In genomic region chr22:21711851-21712250, GRCh38 we compare ENCODE assay signal across 2 cellular contexts.
TF ChIP-seq lines count a peak whose summit lies in the region.

No MANE protein-coding gene starts in this region.

TF ChIP-seq in IMR-90, 13 proteins besides CTCF, POLR2A, EP300 and RAD21:
- TF ChIP-seq USF2 (IDR thresholded peaks at IDR 0.05; ENCODE audit: low read depth, low read length) (no peak), MAZ (IDR thresholded peaks at IDR 0.05; ENCODE audit: borderline replicate concordance, low read depth, low read length) (no peak), CHD1 (IDR thresholded peaks at IDR 0.05; ENCODE audit: low read depth, low read length) (no peak), SMC3 (IDR thresholded peaks at IDR 0.05; ENCODE audit: low read depth, low read length) (no peak), MAFK (IDR thresholded peaks at IDR 0.05; ENCODE audit: low read depth, low read length) (no peak), BHLHE40 (IDR thresholded peaks at IDR 0.05; ENCODE audit: low read depth, low read length) (no peak), RFX5 (IDR thresholded peaks at IDR 0.05; ENCODE audit: low read depth, low read length) (no peak), FOS (IDR thresholded peaks at IDR 0.05; ENCODE audit: low read depth, low read length) (no peak), RCOR1 (IDR thresholded peaks at IDR 0.05; ENCODE audit: insufficient replicate concordance, low read length) (no peak), MXI1 (IDR thresholded peaks at IDR 0.05; ENCODE audit: borderline replicate concordance, low read depth, low read length) (no peak), ELK1 (IDR thresholded peaks at IDR 0.05; ENCODE audit: borderline replicate concordance, low read depth, low read length) (no peak)

TF ChIP-seq in K562, 482 proteins besides CTCF, POLR2A, EP300 and RAD21:
- TF ChIP-seq CBX8 (IDR thresholded peaks at IDR 0.05; ENCODE audit: borderline replicate concordance, extremely low read depth, low read depth, low read length, poor library complexity, severe bottlenecking) = no peak
- TF ChIP-seq CREM (IDR thresholded peaks at IDR 0.05; ENCODE audit: low read depth) = no peak
- 0 out of 2 replicates have a peak, but pooled peaks have one; percentile 15 for TF ChIP-seq RFX5 (IDR thresholded peaks at IDR 0.05; ENCODE audit: low read depth, low read length)
